Comparison of ENCODE assay signal across 28 cellular contexts in genomic region chr17:36094232-36094631, GRCh38. TPM values are rescaled to one million over a fixed set of nuclear protein-coding genes. Genes with fewer than 3 reads are reported as not detected.
DNase-seq lines count a peak whose midpoint lies in the region; ATAC-seq, FAIRE-seq and TF ChIP-seq lines count a peak whose summit lies in the region.
"Had no signal": no experiment of that assay in that cellular context is flagged by ENCODE, and none has a peak within 500 bp of the region (broad histone marks: within the 10 kb centered on the region; RNA-seq: fewer than 3 reads in every experiment).

No MANE protein-coding gene starts in this region.

- DNase-seq in activated T-cell treated with anti-CD3 and anti-CD28 coated beads, Interleukin-2, amount 50 U/mL, for 24 hours: no peak
- no peak for DNase-seq in activated T-cell treated with anti-CD3 and anti-CD28 coated beads, Interleukin-2, amount 50 U/mL, for 4 hours
- DNase-seq in GM23338 (ENCODE audit: low spot score): no peak
- no peak for DNase-seq in K562 (ENCODE audit: extremely low read depth in 1 of 4, low spot score in 3 of 4)
- no peak for DNase-seq in natural killer cell
- no peak for DNase-seq in HUDEP-2 (lab: John Stamatoyannopoulos, UW; ENCODE audit: unreplicated experiment in 76 of 76)
- no peak for DNase-seq in inferior parietal cortex (ENCODE audit: extremely low spot score)
- DNase-seq: CD4-positive, alpha-beta T cell; COR-L47; DMS53; HCEC 1CT; Karpas-422; NCI-H1092 treated with DMSO at 0.1 percent for 48 hours; NCI-H1436; NCI-H187; NCI-H446; NCI-H524 treated with DMSO at 0.1 percent for 48 hours; NCI-H82; SHP77 had no signal

- H3K4me3 ChIP-seq in GM23338: no peak overlapping the region
- no peak overlapping the region for H3K4me3 ChIP-seq in K562
- H3K4me3 ChIP-seq: BLaER1 had no signal

- no peak for FAIRE-seq in K562 (lab: Jason Lieb, UNC)
- FAIRE-seq: H1 had no signal

- no peak for TF ChIP-seq EP300 in K562 (IDR thresholded peaks at IDR 0.05; ENCODE audit: low read length)

- in situ Hi-C loops in K562 (cut with MboI): no loop called here

- POLR2A ChIA-PET in K562 (lab: Yijun Ruan, JAX): no interaction called here

- H3K4me3 Mint-ChIP-seq in activated T-cell treated with anti-CD3 and anti-CD28 coated beads, Interleukin-2, amount 50 U/mL, for 24 hours: no peak overlapping the region
- no peak overlapping the region for H3K4me3 Mint-ChIP-seq in activated T-cell treated with anti-CD3 and anti-CD28 coated beads, Interleukin-2, amount 50 U/mL, for 4 hours
- H3K4me3 Mint-ChIP-seq in GM23338 (no peak overlapping the region; the same call in 2 of the 3 replicates), natural killer cell (peak overlapping the region; percentile 35)
- H3K4me3 Mint-ChIP-seq: CD4-positive, alpha-beta T cell had no signal

- H3K4me1 ChIP-seq in GM23338 (ENCODE audit: insufficient read depth) (no peaks in the 10 kb centered on the region), K562 (replicated peaks in 1 of 2; ENCODE audit: control insufficient read depth in 2 of 2, insufficient read depth in 2 of 2, low read length in 2 of 2) (no peaks in the 10 kb centered on the region)

- no peak overlapping the region for H3K27ac ChIP-seq in GM23338 (ENCODE audit: low read depth)
- no peak overlapping the region for H3K27ac ChIP-seq in K562 (ENCODE audit: extremely low read depth, low read depth, low read length)
- H3K27ac ChIP-seq: BLaER1, RWPE1 had no signal

- no TSS peak for BruUV-seq in K562 (replicated peaks; lab: Mats Ljungman, UMichigan)

- H3K9me3 Mint-ChIP-seq in activated T-cell treated with anti-CD3 and anti-CD28 coated beads, Interleukin-2, amount 50 U/mL, for 24 hours: no peaks in the 10 kb centered on the region
- H3K9me3 Mint-ChIP-seq in activated T-cell treated with anti-CD3 and anti-CD28 coated beads, Interleukin-2, amount 50 U/mL, for 4 hours: no peaks in the 10 kb centered on the region
- H3K9me3 Mint-ChIP-seq in GM23338 (no peaks in the 10 kb centered on the region; the same call in 2 of the 3 replicates), natural killer cell (no peaks in the 10 kb centered on the region)
- H3K9me3 Mint-ChIP-seq: CD4-positive, alpha-beta T cell had no signal

- H3K9me2 ChIP-seq in GM23338 (ENCODE audit: insufficient read depth): 0 out of 2 replicates have a peak, but pooled peaks cover 6% of the 10 kb centered on the region

- peaks cover 63% of the 10 kb centered on the region for H3K4me1 Mint-ChIP-seq in activated T-cell treated with anti-CD3 and anti-CD28 coated beads, Interleukin-2, amount 50 U/mL, for 24 hours (ENCODE audit: low read depth)
- peaks cover 53% of the 10 kb centered on the region for H3K4me1 Mint-ChIP-seq in activated T-cell treated with anti-CD3 and anti-CD28 coated beads, Interleukin-2, amount 50 U/mL, for 4 hours (ENCODE audit: low read depth)
- H3K4me1 Mint-ChIP-seq in GM23338 (peaks cover 4% of the 10 kb centered on the region), natural killer cell (peaks cover 80 to 83% of the 10 kb centered on the region in 2 donors)

- H3F3A ChIP-seq in GM23338 (replicated peaks; ENCODE audit: low read depth): no peaks in the 10 kb centered on the region

- WGBS in K562 (ENCODE audit: insufficient coverage, low coverage, missing lambda C conversion rate): no CpG with 5 or more reads among the region's 1 CpG

- H4K20me1 ChIP-seq in GM23338 (replicated peaks; ENCODE audit: insufficient read depth): no peaks in the 10 kb centered on the region
- H4K20me1 ChIP-seq in K562 (replicated peaks; ENCODE audit: control insufficient read depth, insufficient read depth, low read length): no peaks in the 10 kb centered on the region
- H4K20me1 ChIP-seq: BLaER1 had no signal

- H3K79me2 ChIP-seq in GM23338 (replicated peaks; ENCODE audit: insufficient read depth): no peaks in the 10 kb centered on the region
- H3K79me2 ChIP-seq in K562 (ENCODE audit: control insufficient read depth, insufficient read depth, low read length): no peaks in the 10 kb centered on the region

- H3K36me3 ChIP-seq in GM23338 (ENCODE audit: insufficient read depth) (no peaks in the 10 kb centered on the region), K562 (ENCODE audit: control insufficient read depth, insufficient read depth, low read length) (no peaks in the 10 kb centered on the region)
- H3K36me3 ChIP-seq: BLaER1 had no signal

- ATAC-seq in activated T-cell treated with anti-CD3 and anti-CD28 coated beads, Interleukin-2, amount 50 U/mL, for 4 hours: no peak
- ATAC-seq in GM23338: no peak
- no peak for ATAC-seq in K562
- ATAC-seq in natural killer cell: no peak
- ATAC-seq in SK-N-SH treated with all-trans-retinoic acid at 6 μM for 48 hours: no peak
- ATAC-seq: Panc1 had no signal

- intact Hi-C loops in K562 (cut with micrococcal nuclease) (no loop called here), natural killer cell (cut with micrococcal nuclease) (no loop called here)

- no peaks in the 10 kb centered on the region for H3K36me3 Mint-ChIP-seq in activated T-cell treated with anti-CD3 and anti-CD28 coated beads, Interleukin-2, amount 50 U/mL, for 24 hours (ENCODE audit: low read depth)
- no peaks in the 10 kb centered on the region for H3K36me3 Mint-ChIP-seq in activated T-cell treated with anti-CD3 and anti-CD28 coated beads, Interleukin-2, amount 50 U/mL, for 4 hours (ENCODE audit: insufficient read depth)
- no peaks in the 10 kb centered on the region for H3K36me3 Mint-ChIP-seq in GM23338 (ENCODE audit: low read depth)
- no peaks in the 10 kb centered on the region for H3K36me3 Mint-ChIP-seq in natural killer cell

- H3K9me1 ChIP-seq in K562 (ENCODE audit: control insufficient read depth, insufficient read depth, low read length): no peaks in the 10 kb centered on the region

- no peak for TF ChIP-seq RAD21 in K562 (CRISPR knock-in tag; conservative IDR thresholded peaks at IDR 0.05 in 1 of 2, IDR thresholded peaks at IDR 0.05 in 1 of 2)

- H3K9me3 ChIP-seq in K562 (replicated peaks; ENCODE audit: control insufficient read depth, insufficient read depth, low read depth, low read length): no peaks in the 10 kb centered on the region
- H3K9me3 ChIP-seq: BLaER1 had no signal

- H2AFZ ChIP-seq in GM23338: peak overlapping the region; percentile 69; the same call in 1 of the 2 replicates
- no peak overlapping the region for H2AFZ ChIP-seq in K562 (ENCODE audit: low read depth, low read length)

- no peak for TF ChIP-seq POLR2A in K562 (conservative IDR thresholded peaks at IDR 0.05)

- H3K4me2 ChIP-seq in GM23338 (no peak overlapping the region), K562 (ENCODE audit: insufficient read depth, low read length) (no peak overlapping the region)
- H3K4me2 ChIP-seq: BLaER1 had no signal

- TF ChIP-seq CTCF in GM23338 (conservative IDR thresholded peaks at IDR 0.05; ENCODE audit: low read depth in 2 of 2) (no peak), K562 (IDR thresholded peaks at IDR 0.05 in 2 of 3, conservative IDR thresholded peaks at IDR 0.05 in 1 of 3; ENCODE audit: insufficient read depth in 2 of 3, low read depth in 1 of 3, low read length in 3 of 3) (no peak), natural killer cell (IDR thresholded peaks at IDR 0.05) (no peak)

- H3K27me3 Mint-ChIP-seq in activated T-cell treated with anti-CD3 and anti-CD28 coated beads, Interleukin-2, amount 50 U/mL, for 24 hours: peaks cover 18% of the 10 kb centered on the region
- H3K27me3 Mint-ChIP-seq in activated T-cell treated with anti-CD3 and anti-CD28 coated beads, Interleukin-2, amount 50 U/mL, for 4 hours (ENCODE audit: low read depth): peaks cover 12% of the 10 kb centered on the region
- H3K27me3 Mint-ChIP-seq in GM23338 (ENCODE audit: insufficient read depth, low read depth, poor library complexity) (peaks cover 9% of the 10 kb centered on the region), natural killer cell (ENCODE audit: low read depth in 2 of 2) (no peaks in the 10 kb centered on the region)

- no peak overlapping the region for H3K9ac ChIP-seq in K562 (ENCODE audit: insufficient read depth in 1 of 2, low read depth in 2 of 2, low read length in 2 of 2)
- H3K9ac ChIP-seq: BLaER1 had no signal

- CTCF ChIA-PET in K562 (lab: Yijun Ruan, JAX; ENCODE audit: low intra/inter-chr PET ratio): interaction anchor here (0.6 kb wide), 1 partner anchor 64 kb away, joined by 3 read pairs; no protein-coding TSS in a partner anchor

- peak overlapping the region; percentile 69 for H3K27ac Mint-ChIP-seq in activated T-cell treated with anti-CD3 and anti-CD28 coated beads, Interleukin-2, amount 50 U/mL, for 24 hours
- H3K27ac Mint-ChIP-seq in GM23338 (no peak overlapping the region), natural killer cell (peak overlapping the region; percentile 4 to 17)
- H3K27ac Mint-ChIP-seq: CD4-positive, alpha-beta T cell had no signal

- H3K27me3 ChIP-seq in GM23338 (ENCODE audit: insufficient read depth) (no peaks in the 10 kb centered on the region), K562 (ENCODE audit: control insufficient read depth in 2 of 2, insufficient read depth in 2 of 2, low read length in 2 of 2) (peaks cover 8 to 17% of the 10 kb centered on the region in 2 experiments; a peak in 4 of 5 replicates)
- H3K27me3 ChIP-seq: BLaER1 had no signal

RNA-seq across cellular contexts. Expression of gene CCL3, which starts 4.3 kb away (rescaled TPM):
- 1,000 to 10,000 TPM in 2 of 3 donors, 100 to 1,000 TPM in 1; 341 to 1,810 (median 1,594) TPM for total RNA-seq in activated T-cell treated with anti-CD3 and anti-CD28 coated beads, Interleukin-2, amount 50 U/mL, for 4 hours
- not detected in 2 replicates for total RNA-seq in GM23338 (2014; rRNA removed; shearing (Covaris generic))
- polyA plus RNA-seq in GM23338 (2016; fragmentation: Nextera tagmentation; extraction: Ambion mirVana): 0.40 TPM in 1 of 2 replicates, not detected in the other
- total RNA-seq in K562 (2011; cell fraction: chromatin; rRNA removed; ENCODE audit: low replicate concordance): not detected in 2 replicates
- total RNA-seq in K562 (2011; cell fraction: nucleolus; rRNA removed): not detected in 2 replicates
- total RNA-seq in K562 (2011; cell fraction: nucleoplasm; rRNA removed): not detected in 2 replicates
- total RNA-seq in K562 (2014; rRNA removed): not detected in 2 replicates
- not detected in 2 replicates for total RNA-seq in K562 (2014; rRNA removed; fragmentation: Illumina TruSeq; extraction: Trizol)
- total RNA-seq in K562 (2015; rRNA removed; fragmentation: Illumina TruSeq; extraction: Trizol): not detected in 2 replicates
- 0.58 and 0.63 TPM in 2 replicates for total RNA-seq in K562 (2021)
- polyA plus RNA-seq in K562 (2011; rRNA removed): not detected in 2 replicates
- polyA plus RNA-seq in K562 (2011; cell fraction: cytosol; rRNA removed): not detected in 2 replicates
- polyA plus RNA-seq in K562 (2011; cell fraction: nucleus; rRNA removed): not detected in 2 replicates
- 0.14 TPM in 1 of 2 replicates, not detected in the other for polyA plus RNA-seq in K562 (2012)
- polyA plus RNA-seq in K562 (2014; fragmentation: Illumina TruSeq; extraction: Trizol): not detected in 2 replicates
- not detected for polyA plus RNA-seq in K562 (2014; fragmentation: Nextera tagmentation; extraction: Ambion mirVana)
- not detected in 2 replicates for polyA plus RNA-seq in K562 (2014; rRNA removed)
- polyA minus RNA-seq in K562 (2011; rRNA and poly(A)+ RNA removed): not detected in 2 replicates
- polyA minus RNA-seq in K562 (2011; cell fraction: cytosol; rRNA and poly(A)+ RNA removed): not detected in 2 replicates
- polyA minus RNA-seq in K562 (2011; cell fraction: nucleus; rRNA and poly(A)+ RNA removed): not detected in 2 replicates
- 100 to 1,000 TPM; 381 to 547 (median 450) TPM for total RNA-seq in natural killer cell
- total RNA-seq: A172, G401, H1 had no signal
- polyA plus RNA-seq: H1 had no signal

RNA-seq across cellular contexts. Expression of gene CCL4, which starts 9.4 kb away (rescaled TPM):
- total RNA-seq in activated T-cell treated with anti-CD3 and anti-CD28 coated beads, Interleukin-2, amount 50 U/mL, for 4 hours: 1,000 to 10,000 TPM in 2 of 3 donors, 100 to 1,000 TPM in 1; 361 to 2,286 (median 1,809) TPM
- not detected in 2 replicates for total RNA-seq in GM23338 (2014; rRNA removed; shearing (Covaris generic))
- polyA plus RNA-seq in GM23338 (2016; fragmentation: Nextera tagmentation; extraction: Ambion mirVana) (not detected in 2 replicates), K562 (2011; rRNA removed) (not detected in 2 replicates), K562 (2014; fragmentation: Illumina TruSeq; extraction: Trizol) (not detected in 2 replicates), K562 (2014; fragmentation: Nextera tagmentation; extraction: Ambion mirVana) (not detected), K562 (2014; rRNA removed) (0.13 TPM in 1 of 2 replicates, not detected in the other)
- not detected in 2 replicates for total RNA-seq in K562 (2011; cell fraction: chromatin; rRNA removed; ENCODE audit: low replicate concordance)
- total RNA-seq in K562 (2011; cell fraction: nucleolus; rRNA removed): not detected in 2 replicates
- not detected in 2 replicates for total RNA-seq in K562 (2011; cell fraction: nucleoplasm; rRNA removed)
- total RNA-seq in K562 (2014; rRNA removed) (not detected in 2 replicates), K562 (2014; rRNA removed; fragmentation: Illumina TruSeq; extraction: Trizol) (not detected in 2 replicates), K562 (2015; rRNA removed; fragmentation: Illumina TruSeq; extraction: Trizol) (not detected in 2 replicates), K562 (2021) (0.91 and 1.1 TPM in 2 replicates), natural killer cell (100 to 1,000 TPM; 360 to 532 (median 476) TPM)
- polyA plus RNA-seq in K562 (2011; cell fraction: cytosol; rRNA removed): not detected in 2 replicates
- not detected in 2 replicates for polyA plus RNA-seq in K562 (2011; cell fraction: nucleus; rRNA removed)
- polyA plus RNA-seq in K562 (2012): not detected in 2 replicates
- polyA minus RNA-seq in K562 (2011; rRNA and poly(A)+ RNA removed): not detected in 2 replicates
- not detected in 2 replicates for polyA minus RNA-seq in K562 (2011; cell fraction: cytosol; rRNA and poly(A)+ RNA removed)
- not detected in 2 replicates for polyA minus RNA-seq in K562 (2011; cell fraction: nucleus; rRNA and poly(A)+ RNA removed)
- total RNA-seq: A172, Daoy, G401, H1, SK-MEL-5 had no signal
- polyA plus RNA-seq: H1 had no signal

RNA-seq across cellular contexts. Expression of gene CCL18, which starts 30.2 kb away (rescaled TPM):
- total RNA-seq in activated T-cell treated with anti-CD3 and anti-CD28 coated beads, Interleukin-2, amount 50 U/mL, for 4 hours: not detected
- not detected in 2 replicates for total RNA-seq in GM23338 (2014; rRNA removed; shearing (Covaris generic))
- polyA plus RNA-seq in GM23338 (2016; fragmentation: Nextera tagmentation; extraction: Ambion mirVana): not detected in 2 replicates
- total RNA-seq in K562 (2011; cell fraction: chromatin; rRNA removed; ENCODE audit: low replicate concordance): not detected in 2 replicates
- total RNA-seq in K562 (2011; cell fraction: nucleolus; rRNA removed): not detected in 2 replicates
- total RNA-seq in K562 (2011; cell fraction: nucleoplasm; rRNA removed): not detected in 2 replicates
- not detected in 2 replicates for total RNA-seq in K562 (2014; rRNA removed)
- not detected in 2 replicates for total RNA-seq in K562 (2014; rRNA removed; fragmentation: Illumina TruSeq; extraction: Trizol)
- total RNA-seq in K562 (2015; rRNA removed; fragmentation: Illumina TruSeq; extraction: Trizol): not detected in 2 replicates
- not detected in 2 replicates for total RNA-seq in K562 (2021)
- not detected in 2 replicates for polyA plus RNA-seq in K562 (2011; rRNA removed)
- polyA plus RNA-seq in K562 (2011; cell fraction: cytosol; rRNA removed): not detected in 2 replicates
- polyA plus RNA-seq in K562 (2011; cell fraction: nucleus; rRNA removed): not detected in 2 replicates
- polyA plus RNA-seq in K562 (2012): not detected in 2 replicates
- polyA plus RNA-seq in K562 (2014; fragmentation: Illumina TruSeq; extraction: Trizol): not detected in 2 replicates
- polyA plus RNA-seq in K562 (2014; fragmentation: Nextera tagmentation; extraction: Ambion mirVana): not detected
- not detected in 2 replicates for polyA plus RNA-seq in K562 (2014; rRNA removed)
- polyA minus RNA-seq in K562 (2011; rRNA and poly(A)+ RNA removed): not detected in 2 replicates
- polyA minus RNA-seq in K562 (2011; cell fraction: cytosol; rRNA and poly(A)+ RNA removed): not detected in 2 replicates
- polyA minus RNA-seq in K562 (2011; cell fraction: nucleus; rRNA and poly(A)+ RNA removed): not detected in 2 replicates
- under 1 TPM in 2 of 3 donors, not detected in 1; 0.54 to 0.55 TPM for total RNA-seq in natural killer cell
- total RNA-seq: A172; CD4-positive, alpha-beta T cell; Daoy; G401; H1 had no signal
- polyA plus RNA-seq: H1 had no signal

Comparison
In these comparisons a context has a peak if more than half of its experiments do, and no peak if none do; other contexts are left out.
1. RNA of gene CCL3, which starts 4.3 kb away (total RNA-seq): 341 to 1,810 TPM in activated T-cell treated with anti-CD3 and anti-CD28 coated beads, Interleukin-2, amount 50 U/mL, for 4 hours and 381 to 547 TPM in natural killer cell; 0.58 to 0.63 TPM in K562 and not detected in GM23338; every median in the first group is over 100 times any median in the second.
2. RNA of gene CCL4, which starts 9.4 kb away (total RNA-seq): 361 to 2,286 TPM in activated T-cell treated with anti-CD3 and anti-CD28 coated beads, Interleukin-2, amount 50 U/mL, for 4 hours and 360 to 532 TPM in natural killer cell; not detected in GM23338 and 0.91 to 1.1 TPM in K562; every median in the first group is over 100 times any median in the second.